26 cellular contexts compared by ENCODE assay signal in genomic region chr2:11932053-11932512, GRCh38.
"Had no signal": no experiment of that assay in that cellular context is flagged by ENCODE, and none has a peak within 500 bp of the region (broad histone marks: within the 10 kb centered on the region; RNA-seq: fewer than 3 reads in every experiment).

No MANE protein-coding gene starts in this region.

- H2AFZ ChIP-seq: hepatocyte had no signal

- H3K4me3 Mint-ChIP-seq: activated CD4-positive, alpha-beta T cell treated with anti-CD3 and anti-CD28 coated beads, Interleukin-2, amount 10 ng/mL, durations not matched to agents 7 days and 5 days; activated CD8-positive, alpha-beta memory T cell treated with anti-CD3 and anti-CD28 coated beads, Interleukin-2, amount 10 ng/mL, durations not matched to agents 7 days and 5 days; activated CD8-positive, alpha-beta T cell treated with anti-CD3 and anti-CD28 coated beads for 36 hours; brain; immature natural killer cell; naive thymus-derived CD4-positive, alpha-beta T cell had no signal

- H3K27me3 Mint-ChIP-seq: activated CD4-positive, alpha-beta T cell treated with anti-CD3 and anti-CD28 coated beads, Interleukin-2, amount 10 ng/mL, durations not matched to agents 7 days and 5 days; activated CD8-positive, alpha-beta T cell treated with anti-CD3 and anti-CD28 coated beads for 36 hours; brain; naive thymus-derived CD4-positive, alpha-beta T cell had no signal

- H3K36me3 Mint-ChIP-seq: activated CD8-positive, alpha-beta memory T cell treated with anti-CD3 and anti-CD28 coated beads, Interleukin-2, amount 10 ng/mL, durations not matched to agents 7 days and 5 days; brain; naive thymus-derived CD4-positive, alpha-beta T cell had no signal

- H3K9me3 ChIP-seq: left lung, ovary, prostate gland, thyroid gland, upper lobe of right lung had no signal

- ATAC-seq: activated CD4-positive, CD25-positive, alpha-beta regulatory T cell treated with anti-CD3 and anti-CD28 coated beads, Interleukin-2, amount 50 U/mL, for 24 hours; activated CD8-positive, alpha-beta memory T cell treated with anti-CD3 and anti-CD28 coated beads, Interleukin-2, amount 10 ng/mL, durations not matched to agents 7 days and 5 days; activated CD8-positive, alpha-beta T cell treated with anti-CD3 and anti-CD28 coated beads for 36 hours; esophagus mucosa; left lung; naive thymus-derived CD4-positive, alpha-beta T cell; stimulated activated naive CD8-positive, alpha-beta T cell treated with anti-CD3 and anti-CD28 coated beads, Interleukin-15, Interleukin-2, amounts not matched to agents 100 U/mL and 50 U/mL, for 24 hours; upper lobe of right lung had no signal

- H3K4me3 ChIP-seq: hepatocyte, left lung, lung, ovary, prostate gland, thyroid gland, upper lobe of right lung had no signal

- H3K36me3 ChIP-seq: left lung, ovary, prostate gland, thyroid gland, upper lobe of right lung had no signal

- H3K9me3 Mint-ChIP-seq: activated CD8-positive, alpha-beta T cell treated with anti-CD3 and anti-CD28 coated beads for 36 hours had no signal

- H3K27me3 ChIP-seq: hepatocyte, left lung, ovary, thyroid gland, upper lobe of right lung had no signal

- H3K79me2 ChIP-seq: hepatocyte had no signal

- H3K27ac Mint-ChIP-seq: activated CD4-positive, alpha-beta T cell treated with anti-CD3 and anti-CD28 coated beads, Interleukin-2, amount 10 ng/mL, durations not matched to agents 7 days and 5 days; activated CD8-positive, alpha-beta memory T cell treated with anti-CD3 and anti-CD28 coated beads, Interleukin-2, amount 10 ng/mL, durations not matched to agents 7 days and 5 days; activated CD8-positive, alpha-beta T cell treated with anti-CD3 and anti-CD28 coated beads for 36 hours; brain; immature natural killer cell; naive thymus-derived CD4-positive, alpha-beta T cell had no signal

- H3K27ac ChIP-seq: hepatocyte, left lung, ovary, prostate gland, thyroid gland, upper lobe of right lung, VCaP had no signal

- H3K4me1 ChIP-seq: prostate gland, thyroid gland, upper lobe of right lung had no signal

- H3K4me2 ChIP-seq: hepatocyte had no signal

- DNase-seq: activated CD4-positive, alpha-beta T cell treated with anti-CD3 and anti-CD28 coated beads, Interleukin-2, amount 10 ng/mL, durations not matched to agents 7 days and 5 days; activated CD8-positive, alpha-beta memory T cell treated with anti-CD3 and anti-CD28 coated beads, Interleukin-2, amount 10 ng/mL, durations not matched to agents 7 days and 5 days; activated CD8-positive, alpha-beta T cell treated with anti-CD3 and anti-CD28 coated beads for 36 hours; activated gamma-delta T cell; activated naive CD4-positive, alpha-beta T cell treated with anti-CD3 and anti-CD28 coated beads, Interleukin-2, amount 50 U/mL, for 16 hours; activated T-cell treated with anti-CD3 and anti-CD28 coated beads for 4 hours; aorta; dermis blood vessel endothelial cell; effector memory CD4-positive, alpha-beta T cell; glutamatergic neuron; immature natural killer cell; kidney glomerular epithelial cell; left lung; naive thymus-derived CD4-positive, alpha-beta T cell; ovary; stimulated activated CD4-positive, alpha-beta T cell treated with anti-CD3 and anti-CD28 coated beads, Interleukin-4, amount 100 ng/mL, for 24 hours; stimulated activated naive CD8-positive, alpha-beta T cell treated with anti-CD3 and anti-CD28 coated beads, Interleukin-15, Interleukin-2, amounts not matched to agents 100 U/mL and 50 U/mL, for 24 hours; thyroid gland; upper lobe of right lung had no signal
